Comparison of ENCODE assay signal across 8 cellular contexts in genomic region chr2:207143131-207143473, GRCh38. TPM values are rescaled to one million over a fixed set of nuclear protein-coding genes. Genes with fewer than 3 reads are reported as not detected.
DNase-seq lines count a peak whose midpoint lies in the region; ATAC-seq and TF ChIP-seq lines count a peak whose summit lies in the region.

No MANE protein-coding gene starts in this region.

- H3K4me1 ChIP-seq in mesodermal cell (ENCODE audit: control insufficient read depth, insufficient read depth, low read length, poor library complexity, severe bottlenecking) (peaks cover 45% of the 10 kb centered on the region), uterus (peaks cover 22 to 26% of the 10 kb centered on the region in 2 donors)

- H3K4me3 ChIP-seq in mesodermal cell (ENCODE audit: extremely low read depth, insufficient read depth, low read length, poor library complexity, severe bottlenecking), result no peak overlapping the region
- H3K4me3 ChIP-seq in uterus, result peak overlapping the region in 1 of 2 donors; percentile 30

- no peak for TF ChIP-seq POLR2A in uterus (IDR thresholded peaks at IDR 0.05)

- no peak for TF ChIP-seq CTCF in uterus (IDR thresholded peaks at IDR 0.05)

- no peak for DNase-seq in Right ventricle myocardium inferior (ENCODE audit: missing footprints)
- DNase-seq in cardiac septum (ENCODE audit: low spot score), result no peak
- no peak for DNase-seq in uterus
- no peak for DNase-seq in SW 1271 (lab: John Stamatoyannopoulos, UW)

- peak overlapping the region; percentile 79 for H3K27ac ChIP-seq in angular gyrus (ENCODE audit: low read depth, low read length)
- H3K27ac ChIP-seq in mesodermal cell (ENCODE audit: low read depth, low read length, severe bottlenecking), result peak overlapping the region; percentile 94
- peak overlapping the region; percentile 88 to 100 for H3K27ac ChIP-seq in uterus

- H3K36me3 ChIP-seq in mesodermal cell (ENCODE audit: control insufficient read depth, insufficient read depth, low read length) (peaks cover 61% of the 10 kb centered on the region), uterus (no peaks in the 10 kb centered on the region)

- H3K9me3 ChIP-seq in mesodermal cell (ENCODE audit: control insufficient read depth, low read length), result no peaks in the 10 kb centered on the region
- no peaks in the 10 kb centered on the region for H3K9me3 ChIP-seq in uterus

- intact Hi-C loops in Right ventricle myocardium inferior (cut with DNase I), result no loop called here
- intact Hi-C loops in cardiac septum (cut with DNase I), result loop anchor here (1.0 kb wide), 1 partner anchor 21 kb away; no protein-coding TSS in a partner anchor
- intact Hi-C loops in uterus (cut with DNase I; ENCODE audit: low total_unique reads), result no loop called here

- ATAC-seq in Right ventricle myocardium inferior, result peak; percentile 1
- ATAC-seq in GM21515 (IDR thresholded peaks at IDR 0.05; ENCODE audit: unreplicated experiment), result no peak
- no peak for ATAC-seq in GM19397 (IDR thresholded peaks at IDR 0.05; ENCODE audit: unreplicated experiment)

- WGBS in mesodermal cell (ENCODE audit: insufficient coverage in 2 of 2), 2 experiments, result no CpG with 5 or more reads among the region's 2 CpGs

- no peaks in the 10 kb centered on the region for H3K27me3 ChIP-seq in uterus

RNA-seq across cellular contexts. Expression of gene KLF7, which starts 22.6 kb away (rescaled TPM):
- total RNA-seq in Right ventricle myocardium inferior (25.3 TPM), cardiac septum (34.4 TPM), uterus (10 to 100 TPM; 20.9 to 96.0 (median 39.4) TPM)
- 24.0 TPM for polyA plus RNA-seq in mesodermal cell (2013, experiment 1 of 2)
- 20.3 TPM for polyA plus RNA-seq in mesodermal cell (2013, experiment 2 of 2)
